In the genomic region with DNA sequence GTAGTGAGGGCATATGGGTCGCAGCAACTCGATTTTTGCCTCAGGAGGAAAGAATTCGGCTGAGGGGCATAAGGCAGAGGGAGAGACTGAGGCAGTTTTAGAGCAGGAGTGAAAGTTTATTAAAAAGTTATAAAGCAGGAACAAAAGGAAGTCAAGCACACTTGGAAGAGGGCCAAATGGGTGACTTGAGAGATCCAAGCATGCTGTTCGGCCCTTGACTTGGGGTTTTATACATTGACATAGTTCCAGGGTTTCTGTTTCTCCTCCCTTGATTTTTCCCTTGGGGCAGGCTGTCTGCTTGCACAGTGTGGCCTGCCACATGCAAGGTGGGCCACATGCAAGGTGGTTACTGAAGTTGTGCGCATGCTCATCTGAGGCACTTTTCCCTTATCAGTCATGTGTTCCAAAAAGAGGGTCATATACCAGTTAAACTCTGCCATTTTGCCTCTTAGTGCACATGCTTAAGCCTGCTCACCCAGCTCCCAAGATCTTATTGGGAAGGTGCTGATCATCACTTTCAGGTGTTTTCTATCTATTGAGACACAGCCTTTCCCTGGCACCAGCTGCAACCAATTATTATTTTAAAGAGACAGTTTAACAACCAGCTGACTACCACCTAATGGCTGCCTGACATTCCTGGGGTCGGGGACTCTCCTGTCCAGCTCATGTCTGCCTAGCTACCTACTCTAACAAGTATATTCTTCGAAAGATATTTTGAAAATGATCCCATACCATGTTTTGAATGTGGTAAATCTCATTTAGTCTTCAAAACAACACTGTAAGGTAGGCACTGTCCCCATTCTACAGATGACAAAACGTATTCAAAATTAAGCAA, we compare ENCODE assay signal across 22 cellular contexts. TPM values are rescaled to one million over a fixed set of nuclear protein-coding genes. Genes with fewer than 3 reads are reported as not detected.
DNase-seq lines count a peak whose midpoint lies in the region; ATAC-seq and TF ChIP-seq lines count a peak whose summit lies in the region.
"Had no signal": no experiment of that assay in that cellular context is flagged by ENCODE, and none has a peak within 500 bp of the region (broad histone marks: within the 10 kb centered on the region; RNA-seq: fewer than 3 reads in every experiment).

No MANE protein-coding gene starts in this region.

- peak overlapping the region in 7 of 8 donors; percentile 6 to 67 (median 44) for H3K27ac Mint-ChIP-seq in CD8-positive, alpha-beta memory T cell
- H3K27ac Mint-ChIP-seq in GM23338, result no peak overlapping the region
- H3K27ac Mint-ChIP-seq in mesothelial cell of epicardium, result peak overlapping the region; percentile 83
- H3K27ac Mint-ChIP-seq: activated CD4-positive, alpha-beta memory T cell treated with anti-CD3 and anti-CD28 coated beads for 36 hours; stimulated activated naive CD8-positive, alpha-beta T cell treated with anti-CD3 and anti-CD28 coated beads, Interleukin-15, Interleukin-2, amounts not matched to agents 100 ng/mL and 50 ng/mL, for 24 hours; type B pancreatic cell had no signal

- no peaks in the 10 kb centered on the region for H3F3A ChIP-seq in GM23338 (replicated peaks; ENCODE audit: low read depth)

- H4K20me1 ChIP-seq in GM23338 (replicated peaks; ENCODE audit: insufficient read depth), result no peaks in the 10 kb centered on the region

- TF ChIP-seq CTCF in GM23338 (conservative IDR thresholded peaks at IDR 0.05; ENCODE audit: low read depth in 2 of 2), result no peak
- TF ChIP-seq CTCF in cardiac fibroblast (IDR thresholded peaks at IDR 0.05; ENCODE audit: low read depth, low read length), result no peak
- no peak for TF ChIP-seq CTCF in mesothelial cell of epicardium (IDR thresholded peaks at IDR 0.05; ENCODE audit: unreplicated experiment)

- H3K9me2 ChIP-seq in GM23338 (ENCODE audit: insufficient read depth), result no peaks in the 10 kb centered on the region

- no peak overlapping the region for H3K27ac ChIP-seq in CD8-positive, alpha-beta memory T cell (ENCODE audit: low read depth, low read length)
- no peak overlapping the region for H3K27ac ChIP-seq in GM23338 (ENCODE audit: low read depth)
- H3K27ac ChIP-seq: SK-N-MC, VCaP had no signal

- H3K79me2 ChIP-seq in GM23338 (replicated peaks; ENCODE audit: insufficient read depth), result no peaks in the 10 kb centered on the region

- no peak for DNase-seq in CD8-positive, alpha-beta memory T cell
- DNase-seq in GM23338 (ENCODE audit: low spot score), result peak; percentile 27
- peak; percentile 45 to 55 for DNase-seq in cardiac fibroblast (ENCODE audit: low read depth in 2 of 2)
- DNase-seq in mesothelial cell of epicardium (ENCODE audit: low spot score in 2 of 2, unreplicated experiment in 2 of 2), result no peak
- DNase-seq in SIG-M5 (lab: John Stamatoyannopoulos, UW), result no peak
- DNase-seq: activated CD4-positive, alpha-beta memory T cell treated with anti-CD3 and anti-CD28 coated beads for 36 hours; activated naive CD4-positive, alpha-beta T cell treated with anti-CD3 and anti-CD28 coated beads, Interleukin-2, amount 50 U/mL, for 16 hours; activated T-cell treated with anti-CD3 and anti-CD28 coated beads for 4 hours; GF-D8; HCEC 1CT; hippocampal formation; mesenchymal stem cell; naive thymus-derived CD8-positive, alpha-beta T cell; NCI-H1436; NCI-H82; posterior cingulate gyrus had no signal

- H2AFZ ChIP-seq in GM23338, result peak overlapping the region; percentile 82; the same call in 1 of the 2 replicates

- POLR2A ChIA-PET in CD8-positive, alpha-beta memory T cell (lab: Charles Lee), result no interaction called here

- no peaks in the 10 kb centered on the region for H3K36me3 ChIP-seq in CD8-positive, alpha-beta memory T cell (ENCODE audit: insufficient read depth, low read length)
- no peaks in the 10 kb centered on the region for H3K36me3 ChIP-seq in GM23338 (ENCODE audit: insufficient read depth)

- no peaks in the 10 kb centered on the region for H3K27me3 ChIP-seq in CD8-positive, alpha-beta memory T cell (ENCODE audit: insufficient read depth, low read length, poor library complexity, severe bottlenecking)
- no peaks in the 10 kb centered on the region for H3K27me3 ChIP-seq in GM23338 (ENCODE audit: insufficient read depth)

- peaks cover 11 to 20% (median 14%) of the 10 kb centered on the region in 3 donors for H3K36me3 Mint-ChIP-seq in CD8-positive, alpha-beta memory T cell
- H3K36me3 Mint-ChIP-seq in GM23338 (ENCODE audit: low read depth) (no peaks in the 10 kb centered on the region), mesothelial cell of epicardium (no peaks in the 10 kb centered on the region)
- H3K36me3 Mint-ChIP-seq: type B pancreatic cell had no signal

- no peak overlapping the region for H3K4me2 ChIP-seq in GM23338

- ATAC-seq in GM23338 (no peak), HG02870 (IDR thresholded peaks at IDR 0.05; ENCODE audit: unreplicated experiment) (no peak), GM18873 (IDR thresholded peaks at IDR 0.05; ENCODE audit: low FRiP score, unreplicated experiment) (no peak)
- ATAC-seq: naive thymus-derived CD8-positive, alpha-beta T cell had no signal

- H3K4me1 ChIP-seq in CD8-positive, alpha-beta memory T cell (ENCODE audit: insufficient read depth, low read length), result peaks cover 7% of the 10 kb centered on the region
- no peaks in the 10 kb centered on the region for H3K4me1 ChIP-seq in GM23338 (ENCODE audit: insufficient read depth)

- no peak overlapping the region for H3K4me3 ChIP-seq in CD8-positive, alpha-beta memory T cell (ENCODE audit: low read length)
- H3K4me3 ChIP-seq in GM23338, result no peak overlapping the region
- no peak overlapping the region for H3K4me3 ChIP-seq in cardiac fibroblast (replicated peaks in 1 of 2; ENCODE audit: low read depth in 2 of 2, low read length in 2 of 2)
- H3K4me3 ChIP-seq: SK-N-MC had no signal

- H3K4me3 Mint-ChIP-seq in CD8-positive, alpha-beta memory T cell, result peak overlapping the region in 3 of 7 donors; percentile 11 to 44 (median 27)
- H3K4me3 Mint-ChIP-seq in GM23338 (no peak overlapping the region), mesothelial cell of epicardium (no peak overlapping the region)
- H3K4me3 Mint-ChIP-seq: activated CD4-positive, alpha-beta memory T cell treated with anti-CD3 and anti-CD28 coated beads for 36 hours; naive thymus-derived CD8-positive, alpha-beta T cell; stimulated activated naive CD8-positive, alpha-beta T cell treated with anti-CD3 and anti-CD28 coated beads, Interleukin-15, Interleukin-2, amounts not matched to agents 100 ng/mL and 50 ng/mL, for 24 hours; type B pancreatic cell had no signal

- H3K4me1 Mint-ChIP-seq in CD8-positive, alpha-beta memory T cell, result peaks cover 50 to 81% (median 71%) of the 10 kb centered on the region in 3 donors
- peaks cover 6% of the 10 kb centered on the region; the same call in 2 of the 3 replicates for H3K4me1 Mint-ChIP-seq in GM23338
- peaks cover 33% of the 10 kb centered on the region for H3K4me1 Mint-ChIP-seq in mesothelial cell of epicardium

- CTCF ChIA-PET in CD8-positive, alpha-beta memory T cell (lab: Charles Lee), result interaction anchor here (1.3 kb wide), 1 partner anchor 139 kb away, joined by 3 read pairs; no protein-coding TSS in a partner anchor

- no peaks in the 10 kb centered on the region for H3K9me3 ChIP-seq in CD8-positive, alpha-beta memory T cell (ENCODE audit: low read length)

- no peaks in the 10 kb centered on the region for H3K27me3 Mint-ChIP-seq in CD8-positive, alpha-beta memory T cell
- peaks cover 3% of the 10 kb centered on the region for H3K27me3 Mint-ChIP-seq in GM23338 (ENCODE audit: insufficient read depth, low read depth, poor library complexity)
- peaks cover 1% of the 10 kb centered on the region for H3K27me3 Mint-ChIP-seq in mesothelial cell of epicardium (ENCODE audit: low read depth)
- H3K27me3 Mint-ChIP-seq: activated CD4-positive, alpha-beta memory T cell treated with anti-CD3 and anti-CD28 coated beads for 36 hours; stimulated activated naive CD8-positive, alpha-beta T cell treated with anti-CD3 and anti-CD28 coated beads, Interleukin-15, Interleukin-2, amounts not matched to agents 100 ng/mL and 50 ng/mL, for 24 hours; type B pancreatic cell had no signal

- H3K9me3 Mint-ChIP-seq in CD8-positive, alpha-beta memory T cell, result no peaks in the 10 kb centered on the region
- H3K9me3 Mint-ChIP-seq in GM23338 (peaks cover 2% of the 10 kb centered on the region; the same call in 1 of the 3 replicates), mesothelial cell of epicardium (peaks cover 3% of the 10 kb centered on the region)
- H3K9me3 Mint-ChIP-seq: activated CD4-positive, alpha-beta memory T cell treated with anti-CD3 and anti-CD28 coated beads for 36 hours; stimulated activated naive CD8-positive, alpha-beta T cell treated with anti-CD3 and anti-CD28 coated beads, Interleukin-15, Interleukin-2, amounts not matched to agents 100 ng/mL and 50 ng/mL, for 24 hours; type B pancreatic cell had no signal

TF ChIP-seq in GM23338, 12 proteins besides CTCF, POLR2A, EP300 and RAD21 (continues in another document):
- TF ChIP-seq EZH2phosphoT487 (IDR thresholded peaks at IDR 0.05; ENCODE audit: unreplicated experiment) (no peak), JUNB (IDR thresholded peaks at IDR 0.05; ENCODE audit: unreplicated experiment) (no peak)
- TF ChIP-seq, protein P1, sequence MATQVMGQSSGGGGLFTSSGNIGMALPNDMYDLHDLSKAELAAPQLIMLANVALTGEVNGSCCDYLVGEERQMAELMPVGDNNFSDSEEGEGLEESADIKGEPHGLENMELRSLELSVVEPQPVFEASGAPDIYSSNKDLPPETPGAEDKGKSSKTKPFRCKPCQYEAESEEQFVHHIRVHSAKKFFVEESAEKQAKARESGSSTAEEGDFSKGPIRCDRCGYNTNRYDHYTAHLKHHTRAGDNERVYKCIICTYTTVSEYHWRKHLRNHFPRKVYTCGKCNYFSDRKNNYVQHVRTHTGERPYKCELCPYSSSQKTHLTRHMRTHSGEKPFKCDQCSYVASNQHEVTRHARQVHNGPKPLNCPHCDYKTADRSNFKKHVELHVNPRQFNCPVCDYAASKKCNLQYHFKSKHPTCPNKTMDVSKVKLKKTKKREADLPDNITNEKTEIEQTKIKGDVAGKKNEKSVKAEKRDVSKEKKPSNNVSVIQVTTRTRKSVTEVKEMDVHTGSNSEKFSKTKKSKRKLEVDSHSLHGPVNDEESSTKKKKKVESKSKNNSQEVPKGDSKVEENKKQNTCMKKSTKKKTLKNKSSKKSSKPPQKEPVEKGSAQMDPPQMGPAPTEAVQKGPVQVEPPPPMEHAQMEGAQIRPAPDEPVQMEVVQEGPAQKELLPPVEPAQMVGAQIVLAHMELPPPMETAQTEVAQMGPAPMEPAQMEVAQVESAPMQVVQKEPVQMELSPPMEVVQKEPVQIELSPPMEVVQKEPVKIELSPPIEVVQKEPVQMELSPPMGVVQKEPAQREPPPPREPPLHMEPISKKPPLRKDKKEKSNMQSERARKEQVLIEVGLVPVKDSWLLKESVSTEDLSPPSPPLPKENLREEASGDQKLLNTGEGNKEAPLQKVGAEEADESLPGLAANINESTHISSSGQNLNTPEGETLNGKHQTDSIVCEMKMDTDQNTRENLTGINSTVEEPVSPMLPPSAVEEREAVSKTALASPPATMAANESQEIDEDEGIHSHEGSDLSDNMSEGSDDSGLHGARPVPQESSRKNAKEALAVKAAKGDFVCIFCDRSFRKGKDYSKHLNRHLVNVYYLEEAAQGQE (IDR thresholded peaks at IDR 0.05; ENCODE audit: unreplicated experiment), result no peak

RNA-seq across cellular contexts. Expression of a gene that starts 19.9 kb away (rescaled TPM):
- 10 to 100 TPM; 34.4 to 35.6 TPM for total RNA-seq in CD8-positive, alpha-beta memory T cell
- polyA plus RNA-seq in CD8-positive, alpha-beta memory T cell, result 289 TPM
- total RNA-seq in GM23338 (2014; rRNA removed; shearing (Covaris generic)), result 1.2 and 1.3 TPM in 2 replicates
- 1.3 and 1.9 TPM in 2 replicates for polyA plus RNA-seq in GM23338 (2016; fragmentation: Nextera tagmentation; extraction: Ambion mirVana)
- 6.6 to 7.2 TPM (median 7.1 TPM) in 3 replicates for total RNA-seq in mesothelial cell of epicardium

Comparison
In these comparisons a context has a peak if more than half of its experiments do, and no peak if none do; other contexts are left out.
1. DNase-seq: peak in GM23338 (single experiment) and cardiac fibroblast (2 of 2); none in CD8-positive, alpha-beta memory T cell (0 of 5), mesothelial cell of epicardium (0 of 2) and SIG-M5 (single experiment).